Comparison of ENCODE assay signal across 10 cellular contexts in genomic region chr7:50264908-50265307, GRCh38. TPM values are rescaled to one million over a fixed set of nuclear protein-coding genes. Genes with fewer than 3 reads are reported as not detected.
A peak's percentile ranks its signal among the peaks of the same experiment; 100 is the strongest.
DNase-seq lines count a peak whose midpoint lies in the region; ATAC-seq, FAIRE-seq and TF ChIP-seq lines count a peak whose summit lies in the region.
"Had no signal": no experiment of that assay in that cellular context is flagged by ENCODE, and none has a peak within 500 bp of the region (broad histone marks: within the 10 kb centered on the region; RNA-seq: fewer than 3 reads in every experiment).

No MANE protein-coding gene starts in this region.

- H3K36me3 Mint-ChIP-seq in activated naive CD8-positive, alpha-beta T cell treated with anti-CD3 and anti-CD28 coated beads, Interleukin-2, amount 10 ng/mL, durations not matched to agents 7 days and 5 days, result peaks cover 2% of the 10 kb centered on the region
- H3K36me3 Mint-ChIP-seq in H9 (ENCODE audit: insufficient read depth in 1 of 3, low read depth in 3 of 3), result no peaks in the 10 kb centered on the region

- no peak for TF ChIP-seq CTCF in H9 (conservative IDR thresholded peaks at IDR 0.05)

- peaks cover 87% of the 10 kb centered on the region for H3K4me1 Mint-ChIP-seq in activated naive CD8-positive, alpha-beta T cell treated with anti-CD3 and anti-CD28 coated beads, Interleukin-2, amount 10 ng/mL, durations not matched to agents 7 days and 5 days
- peaks cover 9% of the 10 kb centered on the region in 2 experiments for H3K4me1 Mint-ChIP-seq in H9

- H2BK20ac ChIP-seq in H9 (ENCODE audit: low read depth, low read length, poor library complexity, severe bottlenecking), result no peak overlapping the region

- no peak overlapping the region for H3K9ac ChIP-seq in H9 (ENCODE audit: extremely low read depth, insufficient read length, low read length)

- H3K14ac ChIP-seq in H9 (ENCODE audit: insufficient read depth, low read length), result no peak overlapping the region

- H3K56ac ChIP-seq in H9 (ENCODE audit: insufficient read length, low read depth, low read length), result no peak overlapping the region

- no peaks in the 10 kb centered on the region for H3K9me3 ChIP-seq in H9 (ENCODE audit: control insufficient read depth, low read depth, low read length)
- H3K9me3 ChIP-seq: adrenal gland had no signal

- H3K27me3 Mint-ChIP-seq in activated naive CD8-positive, alpha-beta T cell treated with anti-CD3 and anti-CD28 coated beads, Interleukin-2, amount 10 ng/mL, durations not matched to agents 7 days and 5 days, result no peaks in the 10 kb centered on the region
- H3K27me3 Mint-ChIP-seq in H9 (ENCODE audit: low read depth), result peaks cover 4% of the 10 kb centered on the region

- H2BK120ac ChIP-seq in H9 (ENCODE audit: low read depth, low read length, poor library complexity, severe bottlenecking), result no peak overlapping the region

- no peak for TF ChIP-seq POLR2A in H54 (IDR thresholded peaks at IDR 0.05; ENCODE audit: low read depth, low read length)

- H3K27me3 ChIP-seq in H9 (ENCODE audit: insufficient read depth, low read length), result no peaks in the 10 kb centered on the region
- H3K27me3 ChIP-seq: adrenal gland had no signal

- no peak overlapping the region for H2BK12ac ChIP-seq in H9 (ENCODE audit: insufficient read length, low read depth, low read length)

- no peaks in the 10 kb centered on the region for H3K23me2 ChIP-seq in H9 (ENCODE audit: insufficient read length, low read depth, low read length, poor library complexity, severe bottlenecking)

- peak overlapping the region; percentile 93 for H3K27ac Mint-ChIP-seq in activated naive CD8-positive, alpha-beta T cell treated with anti-CD3 and anti-CD28 coated beads, Interleukin-2, amount 10 ng/mL, durations not matched to agents 7 days and 5 days
- H3K27ac Mint-ChIP-seq in H9, result peak overlapping the region in 1 of 3 experiments; percentile 31; a peak in 1 of 7 replicates

- no peaks in the 10 kb centered on the region for H3K9me3 Mint-ChIP-seq in activated naive CD8-positive, alpha-beta T cell treated with anti-CD3 and anti-CD28 coated beads, Interleukin-2, amount 10 ng/mL, durations not matched to agents 7 days and 5 days
- H3K9me3 Mint-ChIP-seq in H9, result no peaks in the 10 kb centered on the region

- no peaks in the 10 kb centered on the region for H4K20me1 ChIP-seq in H9 (ENCODE audit: control insufficient read depth, insufficient read depth, insufficient read length)

- no peaks in the 10 kb centered on the region for H3K79me1 ChIP-seq in H9 (ENCODE audit: insufficient read depth, low read depth, low read length, poor library complexity, severe bottlenecking)

- no CpG with 5 or more reads among the region's 3 CpGs for WGBS in H9 (ENCODE audit: extremely low coverage, insufficient read length, low lambda C conversion rate)

- POLR2A ChIA-PET in activated naive CD8-positive, alpha-beta T cell treated with anti-CD3 and anti-CD28 coated beads, Interleukin-2, amount 10 ng/mL, durations not matched to agents 7 days and 5 days (lab: Charles Lee), result interaction anchor here (0.8 to 10.6 kb wide), 12 partner anchors 11 to 93 kb away, joined by 3 to 272 read pairs (median 6); partner anchors contain the start of gene IKZF1

- no peak overlapping the region for H2BK5ac ChIP-seq in H9 (ENCODE audit: insufficient read length, low read length)

- H4K91ac ChIP-seq in H9 (ENCODE audit: insufficient read length, low read depth, low read length), result no peak overlapping the region

- no peak overlapping the region for H2AK5ac ChIP-seq in H9 (ENCODE audit: insufficient read length, low read length)

- H3T11ph ChIP-seq in H9 (ENCODE audit: low read length), result no peak overlapping the region

- peak; percentile 6 for ATAC-seq in activated naive CD8-positive, alpha-beta T cell treated with anti-CD3 and anti-CD28 coated beads, Interleukin-2, amount 10 ng/mL, durations not matched to agents 7 days and 5 days (ENCODE audit: low read depth)
- ATAC-seq: SK-N-SH treated with all-trans-retinoic acid at 6 μM for 48 hours had no signal

- H3K4me1 ChIP-seq in H9 (ENCODE audit: insufficient read depth, low read length), result peaks cover 3% of the 10 kb centered on the region; the same call in 1 of the 2 replicates
- H3K4me1 ChIP-seq: adrenal gland had no signal

- no peak overlapping the region for H2AFZ ChIP-seq in H9 (ENCODE audit: low read length)

- H3K18ac ChIP-seq in H9 (ENCODE audit: insufficient read length, low read depth, low read length), result no peak overlapping the region

- H3K4me3 Mint-ChIP-seq in activated naive CD8-positive, alpha-beta T cell treated with anti-CD3 and anti-CD28 coated beads, Interleukin-2, amount 10 ng/mL, durations not matched to agents 7 days and 5 days, result peak overlapping the region; percentile 78
- no peak overlapping the region for H3K4me3 Mint-ChIP-seq in H9

- no peak overlapping the region for H2BK15ac ChIP-seq in H9 (ENCODE audit: low read depth, low read length)

- FAIRE-seq in H54 (lab: Jason Lieb, UNC), result no peak

- no peak overlapping the region for H4K8ac ChIP-seq in H9 (replicated peaks; ENCODE audit: insufficient read length, low read depth, low read length)

- H3K4me2 ChIP-seq in H9 (ENCODE audit: insufficient read depth, insufficient read length, low read length), result no peak overlapping the region

- H3K27ac ChIP-seq in H9 (ENCODE audit: insufficient read length, low read depth, low read length), result no peak overlapping the region
- H3K27ac ChIP-seq: adrenal gland had no signal

- H3K79me2 ChIP-seq in H9 (ENCODE audit: insufficient read depth, low read length), result no peaks in the 10 kb centered on the region

- H3K4ac ChIP-seq in H9 (ENCODE audit: low read depth, low read length), result no peak overlapping the region

- DNase-seq in stimulated activated CD4-positive, alpha-beta T cell treated with anti-CD3 and anti-CD28 coated beads, Interleukin-2, amount 100 ng/mL, for 4 hours (ENCODE audit: low read depth), result peak; percentile 47
- DNase-seq in stimulated activated CD4-positive, alpha-beta T cell treated with anti-CD3 and anti-CD28 coated beads, Interleukin-2, amount 100 ng/mL, for 48 hours, result no peak
- DNase-seq in OCI-M1 (lab: John Stamatoyannopoulos, UW) (peak; percentile 36), H9 (no peak), H54 (ENCODE audit: insufficient read length, low spot score) (no peak), DMS 273 treated with DMSO at 0.1 percent for 48 hours (lab: John Stamatoyannopoulos, UW) (no peak), DMS79 (lab: John Stamatoyannopoulos, UW) (no peak)
- DNase-seq in activated naive CD8-positive, alpha-beta T cell treated with anti-CD3 and anti-CD28 coated beads, Interleukin-2, amount 10 ng/mL, durations not matched to agents 7 days and 5 days, result no peak
- DNase-seq: adrenal gland had no signal

- no peak overlapping the region for H4K5ac ChIP-seq in H9 (ENCODE audit: insufficient read length, low read depth, low read length)

- H3K23ac ChIP-seq in H9 (ENCODE audit: insufficient read length, low read depth, low read length), result no peak overlapping the region

RNA-seq across cellular contexts. Expression of gene IKZF1, which starts 39.6 kb away (rescaled TPM):
- total RNA-seq in activated naive CD8-positive, alpha-beta T cell treated with anti-CD3 and anti-CD28 coated beads, Interleukin-2, amount 10 ng/mL, durations not matched to agents 7 days and 5 days, result 100 to 1,000 TPM; 383 to 410 TPM
- 0.48 and 0.98 TPM in 2 replicates for total RNA-seq in H9 (2021)

Comparison
In these comparisons a context has a peak if more than half of its experiments do, and no peak if none do; other contexts are left out.
1. DNase-seq: peak in stimulated activated CD4-positive, alpha-beta T cell treated with anti-CD3 and anti-CD28 coated beads, Interleukin-2, amount 100 ng/mL, for 4 hours (single experiment) and OCI-M1 (single experiment); none in stimulated activated CD4-positive, alpha-beta T cell treated with anti-CD3 and anti-CD28 coated beads, Interleukin-2, amount 100 ng/mL, for 48 hours (0 of 2), activated naive CD8-positive, alpha-beta T cell treated with anti-CD3 and anti-CD28 coated beads, Interleukin-2, amount 10 ng/mL, durations not matched to agents 7 days and 5 days (single experiment), H9 (single experiment), H54 (single experiment), DMS 273 treated with DMSO at 0.1 percent for 48 hours (single experiment) and DMS79 (single experiment).
2. RNA of gene IKZF1, which starts 39.6 kb away (total RNA-seq): 383 to 410 TPM in activated naive CD8-positive, alpha-beta T cell treated with anti-CD3 and anti-CD28 coated beads, Interleukin-2, amount 10 ng/mL, durations not matched to agents 7 days and 5 days; 0.48 to 0.98 TPM in H9; every median in the first group is over 100 times any median in the second.